ENCODE assay signal across 15 cellular contexts in the genomic region with DNA sequence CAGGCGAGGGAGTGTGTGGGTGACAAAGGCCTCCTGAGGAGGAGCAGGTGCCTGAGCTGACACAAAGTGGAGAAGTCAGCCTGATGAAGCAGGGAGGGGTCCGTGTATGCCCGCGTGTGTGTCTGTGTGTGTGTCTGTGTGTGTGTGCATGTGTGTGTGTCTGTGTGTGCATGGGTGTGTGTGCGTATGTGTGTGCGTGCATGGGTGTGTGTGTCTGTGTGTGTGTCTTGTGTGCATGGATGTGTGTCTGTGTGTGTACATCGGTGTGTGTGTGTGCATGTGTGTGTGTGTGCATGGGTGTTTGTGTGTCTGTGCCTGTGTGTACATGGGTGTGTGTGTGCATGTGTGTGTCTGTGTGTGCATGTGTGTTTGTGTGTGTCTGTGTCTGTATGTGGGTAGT.
A peak's percentile ranks its signal among the peaks of the same experiment; 100 is the strongest.
DNase-seq lines count a peak whose midpoint lies in the region; ATAC-seq and TF ChIP-seq lines count a peak whose summit lies in the region.
"Had no signal": no experiment of that assay in that cellular context is flagged by ENCODE, and none has a peak within 500 bp of the region (broad histone marks: within the 10 kb centered on the region; RNA-seq: fewer than 3 reads in every experiment).

No MANE protein-coding gene starts in this region.

- no peak for TF ChIP-seq EP300 in stomach (IDR thresholded peaks at IDR 0.05)

- no peak for TF ChIP-seq POLR2A in stomach (IDR thresholded peaks at IDR 0.05)

- H3K27me3 ChIP-seq in RWPE2 (ENCODE audit: insufficient read depth, poor library complexity, severe bottlenecking) (no peaks in the 10 kb centered on the region), endodermal cell (ENCODE audit: control insufficient read depth, insufficient read depth, low read length, poor library complexity, severe bottlenecking) (no peaks in the 10 kb centered on the region), stomach (peaks cover 0 to 94% (median 45%) of the 10 kb centered on the region in 3 donors)

- intact Hi-C loops in posterior vena cava (cut with DNase I) = no loop called here
- intact Hi-C loops in stomach (cut with DNase I; ENCODE audit: low total_unique reads) = no loop called here

- no peaks in the 10 kb centered on the region for H3K4me1 ChIP-seq in RWPE2 (ENCODE audit: insufficient read depth, poor library complexity, severe bottlenecking)
- H3K4me1 ChIP-seq in endodermal cell (ENCODE audit: control insufficient read depth, insufficient read depth, low read length) = no peaks in the 10 kb centered on the region
- H3K4me1 ChIP-seq in stomach = no peaks in the 10 kb centered on the region

- H3K9me3 Mint-ChIP-seq in endodermal cell (no peaks in the 10 kb centered on the region), endothelial cell (ENCODE audit: unreplicated experiment) (no peaks in the 10 kb centered on the region)
- H3K9me3 Mint-ChIP-seq: CD4-positive, alpha-beta T cell; GM23338; H9; HFFc6 had no signal

- no peak for TF ChIP-seq CTCF in RWPE2 (IDR thresholded peaks at IDR 0.05; ENCODE audit: poor library complexity, severe bottlenecking)
- TF ChIP-seq CTCF in endodermal cell (conservative IDR thresholded peaks at IDR 0.05) = no peak
- no peak for TF ChIP-seq CTCF in stomach (IDR thresholded peaks at IDR 0.05)
- no peak for TF ChIP-seq CTCF in endothelial cell (IDR thresholded peaks at IDR 0.05; ENCODE audit: unreplicated experiment)

- H3K36me3 ChIP-seq in RWPE2 (ENCODE audit: low read depth) = no peaks in the 10 kb centered on the region
- no peaks in the 10 kb centered on the region for H3K36me3 ChIP-seq in endodermal cell (ENCODE audit: control insufficient read depth, insufficient read depth, low read length)
- no peaks in the 10 kb centered on the region for H3K36me3 ChIP-seq in stomach

- H3K9ac ChIP-seq in endodermal cell (ENCODE audit: extremely low read depth, low read length, poor library complexity, severe bottlenecking) = no peak overlapping the region

- H3K27me3 Mint-ChIP-seq in endodermal cell (ENCODE audit: insufficient read depth) (peaks cover 11% of the 10 kb centered on the region), endothelial cell (ENCODE audit: unreplicated experiment) (peaks cover 8% of the 10 kb centered on the region)

- H3K36me3 Mint-ChIP-seq in endodermal cell (ENCODE audit: low read depth) (no peaks in the 10 kb centered on the region), endothelial cell (ENCODE audit: low read depth, unreplicated experiment) (no peaks in the 10 kb centered on the region)

- H3K27ac Mint-ChIP-seq in endodermal cell = no peak overlapping the region
- no peak overlapping the region for H3K27ac Mint-ChIP-seq in endothelial cell (ENCODE audit: unreplicated experiment)
- H3K27ac Mint-ChIP-seq: B cell; CD4-positive, alpha-beta T cell; GM23338; H9; HFFc6 had no signal

- H3K4me3 ChIP-seq in RWPE2 (ENCODE audit: severe bottlenecking) (no peak overlapping the region), endodermal cell (ENCODE audit: low read length) (no peak overlapping the region), stomach (no peak overlapping the region)
- H3K4me3 ChIP-seq: GM23338 had no signal

- 93 to 95% methylated on average over 3 to 7 of the region's 7 CpGs for WGBS in endodermal cell (ENCODE audit: insufficient coverage in 1 of 2, insufficient read length in 1 of 2), 2 experiments
- 80 to 91% (median 88%) methylated on average over 7 of the region's 7 CpGs for WGBS in stomach, 5 donors

- POLR2A ChIA-PET in HEK293T (lab: Yijun Ruan, JAX) = no interaction called here

- H3K27ac ChIP-seq in RWPE2 (ENCODE audit: poor library complexity, severe bottlenecking) (no peak overlapping the region), endodermal cell (ENCODE audit: low read depth, low read length) (no peak overlapping the region), stomach (no peak overlapping the region)

- ATAC-seq in RWPE2 (ENCODE audit: low read depth) = no peak
- ATAC-seq: GM23338 had no signal

- CTCF ChIA-PET in HEK293T (lab: Yijun Ruan, JAX) = no interaction called here

- H3K4me3 Mint-ChIP-seq in endodermal cell (no peak overlapping the region), endothelial cell (ENCODE audit: unreplicated experiment) (no peak overlapping the region)
- H3K4me3 Mint-ChIP-seq: B cell; CD4-positive, alpha-beta T cell; GM23338; H9; HFFc6 had no signal

- DNase-seq in HEK293T (ENCODE audit: extremely low spot score) (no peak), RWPE2 (ENCODE audit: low spot score) (peak; percentile 14), endodermal cell (peak; percentile 18), posterior vena cava (ENCODE audit: low spot score) (peak; percentile 41), stomach (no peak), endothelial cell (ENCODE audit: low spot score) (no peak), NCI-H226 (no peak)
- DNase-seq: C1 segment of cervical spinal cord; Calu3; CD4-positive, alpha-beta T cell; DMS 273 treated with DMSO at 0.1 percent for 48 hours; H9; HFFc6 had no signal

- H3K9me3 ChIP-seq in RWPE2 (ENCODE audit: severe bottlenecking) (no peaks in the 10 kb centered on the region), endodermal cell (ENCODE audit: control insufficient read depth, low read length) (no peaks in the 10 kb centered on the region), stomach (no peaks in the 10 kb centered on the region)

- no peaks in the 10 kb centered on the region for H3K4me1 Mint-ChIP-seq in endodermal cell
- H3K4me1 Mint-ChIP-seq in endothelial cell (ENCODE audit: unreplicated experiment) = no peaks in the 10 kb centered on the region
- H3K4me1 Mint-ChIP-seq: B cell had no signal

TF ChIP-seq in HEK293T, 16 proteins besides CTCF, POLR2A, EP300 and RAD21:
- TF ChIP-seq ELF4 (IDR thresholded peaks at IDR 0.05) = no peak
- TF ChIP-seq TARDBP (IDR thresholded peaks at IDR 0.05) = 0 out of 2 replicates have a peak, but pooled peaks have one; percentile 38
TF ChIP-seq in HEK293T: peak in this region for 1.

Comparison
In these comparisons a context has a peak if more than half of its experiments do, and no peak if none do; other contexts are left out.
1. DNase-seq: peak in RWPE2 (single experiment), endodermal cell (single experiment) and posterior vena cava (single experiment); none in HEK293T (single experiment), stomach (single experiment), endothelial cell (single experiment) and NCI-H226 (single experiment).